1 cellular context compared by ENCODE assay signal in genomic region chr5:126884269-126884819, GRCh38.
TF ChIP-seq lines count a peak whose summit lies in the region.

No MANE protein-coding gene starts in this region.

TF ChIP-seq in K562, 482 proteins besides CTCF, POLR2A, EP300 and RAD21 (continued from another document):
- TF ChIP-seq TSHZ1 (CRISPR knock-in tag; IDR thresholded peaks at IDR 0.05) (no peak), EHMT2 (IDR thresholded peaks at IDR 0.05) (peak; percentile 83), ELF4 (CRISPR knock-in tag; IDR thresholded peaks at IDR 0.05) (peak; percentile 90), VEZF1 (CRISPR knock-in tag; IDR thresholded peaks at IDR 0.05) (peak; percentile 54), FOXK1 (CRISPR knock-in tag; IDR thresholded peaks at IDR 0.05; ENCODE audit: borderline replicate concordance) (0 out of 2 replicates have a peak, but pooled peaks have one; percentile 47), CBX3 (IDR thresholded peaks at IDR 0.05; ENCODE audit: borderline replicate concordance in 1 of 2, low read length in 2 of 2) (peak in 1 of 2 experiments; percentile 43; a peak in 1 of 3 replicates), EP400 (IDR thresholded peaks at IDR 0.05) (peak; percentile 80), NR2C2 (CRISPR knock-in tag; IDR thresholded peaks at IDR 0.05) (no peak), NR2C2 (tag; IDR thresholded peaks at IDR 0.05) (peak; percentile 71), TEAD4 (IDR thresholded peaks at IDR 0.05; ENCODE audit: low read length) (peak; percentile 99), TEAD4 (CRISPR knock-in tag; IDR thresholded peaks at IDR 0.05; ENCODE audit: borderline replicate concordance) (no peak), ZNF639 (CRISPR knock-in tag; conservative IDR thresholded peaks at IDR 0.05 in 1 of 2, IDR thresholded peaks at IDR 0.05 in 1 of 2) (peak in 1 of 2 experiments; percentile 82; a peak in 1 of 4 replicates), TEAD2 (tag; IDR thresholded peaks at IDR 0.05) (peak; percentile 2; the same call in 1 of the 2 replicates), NFIC (IDR thresholded peaks at IDR 0.05) (peak; percentile 99), ZBTB5 (IDR thresholded peaks at IDR 0.05) (no peak), BACH1 (tag; IDR thresholded peaks at IDR 0.05) (peak; percentile 85), TAF1 (IDR thresholded peaks at IDR 0.05; ENCODE audit: control insufficient read depth, extremely low read depth, insufficient read depth, low read length, severe bottlenecking) (peak; percentile 29), TRIM24 (IDR thresholded peaks at IDR 0.05) (peak; percentile 98 to 99), MEF2A (IDR thresholded peaks at IDR 0.05; ENCODE audit: control insufficient read depth, low read depth, low read length) (0 out of 2 replicates have a peak, but pooled peaks have one; percentile 18), KAT8 (IDR thresholded peaks at IDR 0.05; ENCODE audit: low read depth) (no peak), ZNF766 (CRISPR knock-in tag; conservative IDR thresholded peaks at IDR 0.05) (peak; percentile 89), HSF4 (CRISPR knock-in tag; IDR thresholded peaks at IDR 0.05; ENCODE audit: borderline replicate concordance) (no peak), NFRKB (IDR thresholded peaks at IDR 0.05; ENCODE audit: low read depth) (0 out of 2 replicates have a peak, but pooled peaks have one; percentile 10)
